1 cellular context compared by ENCODE assay signal in the genomic region with DNA sequence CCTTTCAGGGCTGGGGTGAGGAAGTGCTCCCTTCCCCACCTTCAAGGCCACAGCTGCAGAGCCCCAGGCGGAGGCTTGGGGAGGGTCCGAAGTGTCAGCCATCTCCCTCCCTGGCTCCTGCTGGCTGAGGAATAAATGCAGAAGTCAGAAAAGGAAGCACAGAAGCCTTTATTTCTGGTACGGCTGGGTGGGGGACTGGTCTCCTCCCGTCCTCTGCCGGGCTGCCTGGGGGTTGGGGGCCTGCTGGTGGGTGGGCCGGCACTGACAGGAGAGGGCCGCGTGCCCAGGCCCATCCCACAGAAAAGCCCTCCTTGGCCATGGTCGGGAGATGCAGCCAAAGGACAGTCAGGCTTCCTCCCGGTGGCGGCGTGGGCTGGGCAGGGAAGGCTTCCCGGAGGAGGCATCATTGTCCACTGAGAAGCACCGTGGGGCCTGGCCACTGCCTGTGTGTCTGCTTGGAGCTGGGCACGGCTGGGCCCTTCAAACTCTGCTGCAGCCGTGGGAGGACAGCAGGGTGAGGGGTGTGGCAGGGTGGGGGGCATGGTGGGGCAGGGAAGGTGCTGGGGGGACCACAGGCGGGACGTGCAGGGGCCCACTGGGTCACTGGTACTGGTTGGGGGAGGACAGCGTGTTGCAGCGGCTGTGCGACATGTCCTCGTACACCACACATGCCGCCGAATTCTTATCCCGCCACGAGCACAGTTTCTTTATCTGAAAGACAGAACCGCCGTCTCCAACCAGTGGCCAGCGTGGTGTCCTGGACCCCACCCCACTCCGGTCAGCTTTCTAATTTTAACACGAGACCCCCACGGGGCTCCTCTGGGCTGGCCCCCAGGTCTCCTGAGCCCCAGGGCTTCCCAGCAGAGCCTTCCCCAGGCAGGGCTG.
A peak's percentile ranks its signal among the peaks of the same experiment; 100 is the strongest.
TF ChIP-seq lines count a peak whose summit lies in the region.

No MANE protein-coding gene starts in this region.

TF ChIP-seq in HEK293, 187 proteins besides CTCF, POLR2A, EP300 and RAD21:
- no peak for TF ChIP-seq SP2 (tag by site-specific recombination; IDR thresholded peaks at IDR 0.05)
- 0 out of 2 replicates have a peak, but pooled peaks have one; percentile 7 for TF ChIP-seq ZFHX2 (tag by site-specific recombination; conservative IDR thresholded peaks at IDR 0.05)
